Comparison of ENCODE assay signal across 8 cellular contexts in genomic region chr7:142412551-142413193, GRCh38.
DNase-seq lines count a peak whose midpoint lies in the region; ATAC-seq, FAIRE-seq and TF ChIP-seq lines count a peak whose summit lies in the region.

No MANE protein-coding gene starts in this region.

- TF ChIP-seq CTCF in CD4-positive, alpha-beta T cell (IDR thresholded peaks at IDR 0.05) = peak; percentile 68
- peak; percentile 23 for TF ChIP-seq CTCF in liver (IDR thresholded peaks at IDR 0.05; ENCODE audit: low read depth, low read length, missing input control)

- H3K4me1 Mint-ChIP-seq in CD4-positive, alpha-beta T cell (ENCODE audit: low read depth) = no peaks in the 10 kb centered on the region

- no peak overlapping the region for H3K4me3 Mint-ChIP-seq in CD4-positive, alpha-beta T cell

- peak in 8 of 10 experiments; percentile 7 to 37 (median 12) for DNase-seq in CD4-positive, alpha-beta T cell
- DNase-seq in OCI-M1 (lab: John Stamatoyannopoulos, UW) (peak; percentile 45), astrocyte of the hippocampus (ENCODE audit: low read depth, low spot score) (peak; percentile 46), urothelium cell line (ENCODE audit: low spot score) (peak; percentile 56), DMS153 treated with DMSO at 0.1 percent for 48 hours (lab: John Stamatoyannopoulos, UW; ENCODE audit: unreplicated experiment) (no peak)

- H3K27ac Mint-ChIP-seq in CD4-positive, alpha-beta T cell = no peak overlapping the region

- H3K9me3 Mint-ChIP-seq in CD4-positive, alpha-beta T cell = no peaks in the 10 kb centered on the region

- CTCF ChIA-PET in CD4-positive, alpha-beta T cell (lab: Charles Lee) = interaction anchor here (0.7 to 1.3 kb wide), 3 partner anchors 21 to 399 kb away, joined by 3 to 4 read pairs (median 3); no protein-coding TSS in a partner anchor

- FAIRE-seq in urothelium cell line (lab: Jason Lieb, UNC) = no peak

- intact Hi-C loops in CD4-positive, alpha-beta T cell (cut with DNase I, micrococcal nuclease) = loop anchor here (10.0 kb wide), 2 partner anchors 592 to 802 kb away; no protein-coding TSS in a partner anchor

- peak in 1 of 2 donors; percentile 25 for TF ChIP-seq RAD21 in liver (IDR thresholded peaks at IDR 0.05)

- no peaks in the 10 kb centered on the region for H3K36me3 ChIP-seq in liver (ENCODE audit: control insufficient read depth in 4 of 4, insufficient read depth in 3 of 4, low read depth in 1 of 4, low read length in 3 of 4)

- no peaks in the 10 kb centered on the region for H3K27me3 ChIP-seq in CD4-positive, alpha-beta T cell (ENCODE audit: control insufficient read depth, insufficient read depth, low read length)
- peaks cover 0 to 2% (median 0%) of the 10 kb centered on the region in 4 donors for H3K27me3 ChIP-seq in liver (ENCODE audit: control insufficient read depth in 4 of 4, insufficient read depth in 4 of 4, low read length in 3 of 4)

- no peak overlapping the region for H3K27ac ChIP-seq in CD4-positive, alpha-beta T cell (ENCODE audit: low read depth, low read length)
- no peak overlapping the region for H3K27ac ChIP-seq in liver (ENCODE audit: low read depth in 1 of 2, low read length in 2 of 2)

- H3K4me1 ChIP-seq in liver (ENCODE audit: control insufficient read depth in 4 of 4, insufficient read depth in 4 of 4, low read length in 3 of 4) = no peaks in the 10 kb centered on the region

- H3K36me3 Mint-ChIP-seq in CD4-positive, alpha-beta T cell (ENCODE audit: low read depth) = no peaks in the 10 kb centered on the region

- peak; percentile 76 for ATAC-seq in CD4-positive, alpha-beta T cell (ENCODE audit: poor library complexity)
- ATAC-seq in GM18868 (IDR thresholded peaks at IDR 0.05; ENCODE audit: unreplicated experiment) (peak; percentile 96), HG03025 (IDR thresholded peaks at IDR 0.05; ENCODE audit: low FRiP score, unreplicated experiment) (peak; percentile 87)

- H3K4me3 ChIP-seq in liver (ENCODE audit: low read depth in 1 of 3, low read length in 3 of 3) = no peak overlapping the region

- POLR2A ChIA-PET in CD4-positive, alpha-beta T cell (lab: Charles Lee) = interaction anchor here (1.0 kb wide), 2 partner anchors 397 to 399 kb away, joined by 3 to 4 read pairs; no protein-coding TSS in a partner anchor

- H3K9ac ChIP-seq in liver (ENCODE audit: low read depth in 1 of 2, low read length in 2 of 2) = no peak overlapping the region

- H3K27me3 Mint-ChIP-seq in CD4-positive, alpha-beta T cell = no peaks in the 10 kb centered on the region

- no peaks in the 10 kb centered on the region for H3K9me3 ChIP-seq in CD4-positive, alpha-beta T cell (ENCODE audit: control insufficient read depth, low read length)
- H3K9me3 ChIP-seq in liver (ENCODE audit: control insufficient read depth in 4 of 4, low read length in 3 of 4) = no peaks in the 10 kb centered on the region

- WGBS in liver = 67% methylated on average over 2 of the region's 2 CpGs

TF ChIP-seq in liver, 16 proteins besides CTCF, POLR2A, EP300 and RAD21:
- TF ChIP-seq FOXA2 (IDR thresholded peaks at IDR 0.05) (no peak), FOXA1 (IDR thresholded peaks at IDR 0.05) (no peak)
- TF ChIP-seq, protein P1, sequence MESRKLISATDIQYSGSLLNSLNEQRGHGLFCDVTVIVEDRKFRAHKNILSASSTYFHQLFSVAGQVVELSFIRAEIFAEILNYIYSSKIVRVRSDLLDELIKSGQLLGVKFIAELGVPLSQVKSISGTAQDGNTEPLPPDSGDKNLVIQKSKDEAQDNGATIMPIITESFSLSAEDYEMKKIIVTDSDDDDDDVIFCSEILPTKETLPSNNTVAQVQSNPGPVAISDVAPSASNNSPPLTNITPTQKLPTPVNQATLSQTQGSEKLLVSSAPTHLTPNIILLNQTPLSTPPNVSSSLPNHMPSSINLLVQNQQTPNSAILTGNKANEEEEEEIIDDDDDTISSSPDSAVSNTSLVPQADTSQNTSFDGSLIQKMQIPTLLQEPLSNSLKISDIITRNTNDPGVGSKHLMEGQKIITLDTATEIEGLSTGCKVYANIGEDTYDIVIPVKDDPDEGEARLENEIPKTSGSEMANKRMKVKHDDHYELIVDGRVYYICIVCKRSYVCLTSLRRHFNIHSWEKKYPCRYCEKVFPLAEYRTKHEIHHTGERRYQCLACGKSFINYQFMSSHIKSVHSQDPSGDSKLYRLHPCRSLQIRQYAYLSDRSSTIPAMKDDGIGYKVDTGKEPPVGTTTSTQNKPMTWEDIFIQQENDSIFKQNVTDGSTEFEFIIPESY (IDR thresholded peaks at IDR 0.05) = no peak
- TF ChIP-seq, protein P2, sequence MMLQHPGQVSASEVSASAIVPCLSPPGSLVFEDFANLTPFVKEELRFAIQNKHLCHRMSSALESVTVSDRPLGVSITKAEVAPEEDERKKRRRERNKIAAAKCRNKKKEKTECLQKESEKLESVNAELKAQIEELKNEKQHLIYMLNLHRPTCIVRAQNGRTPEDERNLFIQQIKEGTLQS (IDR thresholded peaks at IDR 0.05) = no peak
TF ChIP-seq in liver: peak in this region for 0.
